ENCODE assay signal across 10 cellular contexts in genomic region chr4:3136454-3136853, GRCh38.
A peak's percentile ranks its signal among the peaks of the same experiment; 100 is the strongest.
DNase-seq lines count a peak whose midpoint lies in the region; TF ChIP-seq lines count a peak whose summit lies in the region.
"Had no signal": no experiment of that assay in that cellular context is flagged by ENCODE, and none has a peak within 500 bp of the region (broad histone marks: within the 10 kb centered on the region; RNA-seq: fewer than 3 reads in every experiment).

No MANE protein-coding gene starts in this region.

- H3K27ac Mint-ChIP-seq in endodermal cell (no peak overlapping the region), progenitor cell of endocrine pancreas (no peak overlapping the region)
- no peak overlapping the region for H3K27ac Mint-ChIP-seq in activated CD4-positive, alpha-beta memory T cell treated with anti-CD3 and anti-CD28 coated beads, Interleukin-2, amount 10 ng/mL, durations not matched to agents 7 days and 5 days
- H3K27ac Mint-ChIP-seq: activated CD4-positive, alpha-beta T cell treated with anti-CD3 and anti-CD28 coated beads, Interleukin-2, amount 10 ng/mL, durations not matched to agents 24 days and 14 days had no signal

- peak; percentile 37 for DNase-seq in ELR (ENCODE audit: low read depth)
- DNase-seq in NAMALWA (ENCODE audit: low spot score), result peak; percentile 26
- no peak for DNase-seq in endodermal cell
- no peak for DNase-seq in progenitor cell of endocrine pancreas (ENCODE audit: low spot score, unreplicated experiment)
- DNase-seq in putamen (ENCODE audit: low spot score), result no peak
- DNase-seq in activated CD4-positive, alpha-beta memory T cell treated with anti-CD3 and anti-CD28 coated beads, Interleukin-2, amount 10 ng/mL, durations not matched to agents 7 days and 5 days, result no peak
- DNase-seq in medulla oblongata (ENCODE audit: extremely low spot score), result no peak
- DNase-seq: activated CD4-positive, alpha-beta T cell treated with anti-CD3 and anti-CD28 coated beads, Interleukin-2, amount 10 ng/mL, durations not matched to agents 24 days and 14 days; activated naive CD4-positive, alpha-beta T cell treated with anti-CD3 and anti-CD28 coated beads, Interleukin-2, amount 50 U/mL, for 16 hours; effector memory CD4-positive, alpha-beta T cell had no signal

- no CpG with 5 or more reads among the region's 2 CpGs for WGBS in endodermal cell (ENCODE audit: insufficient coverage in 1 of 2, insufficient read length in 1 of 2), 2 experiments

- H3K27me3 Mint-ChIP-seq in endodermal cell (ENCODE audit: insufficient read depth), result no peaks in the 10 kb centered on the region
- no peaks in the 10 kb centered on the region for H3K27me3 Mint-ChIP-seq in progenitor cell of endocrine pancreas
- H3K27me3 Mint-ChIP-seq in activated CD4-positive, alpha-beta memory T cell treated with anti-CD3 and anti-CD28 coated beads, Interleukin-2, amount 10 ng/mL, durations not matched to agents 7 days and 5 days, result no peaks in the 10 kb centered on the region
- H3K27me3 Mint-ChIP-seq: activated CD4-positive, alpha-beta T cell treated with anti-CD3 and anti-CD28 coated beads, Interleukin-2, amount 10 ng/mL, durations not matched to agents 24 days and 14 days had no signal

- H3K27ac ChIP-seq in endodermal cell (ENCODE audit: low read depth, low read length), result no peak overlapping the region

- no peaks in the 10 kb centered on the region for H3K4me1 ChIP-seq in endodermal cell (ENCODE audit: control insufficient read depth, insufficient read depth, low read length)

- no peaks in the 10 kb centered on the region for H3K27me3 ChIP-seq in endodermal cell (ENCODE audit: control insufficient read depth, insufficient read depth, low read length, poor library complexity, severe bottlenecking)

- H3K36me3 Mint-ChIP-seq in endodermal cell (ENCODE audit: low read depth) (peaks cover 78% of the 10 kb centered on the region), progenitor cell of endocrine pancreas (ENCODE audit: insufficient read depth) (peaks cover 28% of the 10 kb centered on the region)
- peaks cover 55% of the 10 kb centered on the region for H3K36me3 Mint-ChIP-seq in activated CD4-positive, alpha-beta memory T cell treated with anti-CD3 and anti-CD28 coated beads, Interleukin-2, amount 10 ng/mL, durations not matched to agents 7 days and 5 days (ENCODE audit: low read depth)

- CTCF ChIA-PET in activated CD4-positive, alpha-beta memory T cell treated with anti-CD3 and anti-CD28 coated beads, Interleukin-2, amount 10 ng/mL, durations not matched to agents 7 days and 5 days (lab: Charles Lee), result interaction anchor here (0.6 to 3.7 kb wide), 7 partner anchors 9 to 162 kb away, joined by 3 to 30 read pairs (median 3); no protein-coding TSS in a partner anchor

- H3K4me3 Mint-ChIP-seq in endodermal cell (no peak overlapping the region), progenitor cell of endocrine pancreas (ENCODE audit: low read depth) (no peak overlapping the region)
- no peak overlapping the region for H3K4me3 Mint-ChIP-seq in activated CD4-positive, alpha-beta memory T cell treated with anti-CD3 and anti-CD28 coated beads, Interleukin-2, amount 10 ng/mL, durations not matched to agents 7 days and 5 days
- H3K4me3 Mint-ChIP-seq: activated CD4-positive, alpha-beta T cell treated with anti-CD3 and anti-CD28 coated beads, Interleukin-2, amount 10 ng/mL, durations not matched to agents 24 days and 14 days had no signal

- no peak overlapping the region for H3K9ac ChIP-seq in endodermal cell (ENCODE audit: extremely low read depth, low read length, poor library complexity, severe bottlenecking)

- no peaks in the 10 kb centered on the region for H3K9me3 Mint-ChIP-seq in endodermal cell
- no peaks in the 10 kb centered on the region for H3K9me3 Mint-ChIP-seq in progenitor cell of endocrine pancreas (ENCODE audit: low read depth)
- no peaks in the 10 kb centered on the region for H3K9me3 Mint-ChIP-seq in activated CD4-positive, alpha-beta memory T cell treated with anti-CD3 and anti-CD28 coated beads, Interleukin-2, amount 10 ng/mL, durations not matched to agents 7 days and 5 days
- H3K9me3 Mint-ChIP-seq: activated CD4-positive, alpha-beta T cell treated with anti-CD3 and anti-CD28 coated beads, Interleukin-2, amount 10 ng/mL, durations not matched to agents 24 days and 14 days had no signal

- H3K9me3 ChIP-seq in endodermal cell (ENCODE audit: control insufficient read depth, low read length), result no peaks in the 10 kb centered on the region

- H3K36me3 ChIP-seq in endodermal cell (ENCODE audit: control insufficient read depth, insufficient read depth, low read length), result peaks cover 99% of the 10 kb centered on the region

- H3K4me3 ChIP-seq in endodermal cell (ENCODE audit: low read length), result no peak overlapping the region

- POLR2A ChIA-PET in activated CD4-positive, alpha-beta memory T cell treated with anti-CD3 and anti-CD28 coated beads, Interleukin-2, amount 10 ng/mL, durations not matched to agents 7 days and 5 days (lab: Charles Lee), result interaction anchor here (1.3 kb wide), 1 partner anchor 24 kb away, joined by 3 read pairs; no protein-coding TSS in a partner anchor

- TF ChIP-seq CTCF in endodermal cell (conservative IDR thresholded peaks at IDR 0.05), result peak; percentile 62
- peak; percentile 34 for TF ChIP-seq CTCF in progenitor cell of endocrine pancreas (IDR thresholded peaks at IDR 0.05; ENCODE audit: unreplicated experiment)

- H3K4me1 Mint-ChIP-seq in endodermal cell, result peaks cover 4% of the 10 kb centered on the region
- peaks cover 7% of the 10 kb centered on the region for H3K4me1 Mint-ChIP-seq in progenitor cell of endocrine pancreas (ENCODE audit: low read depth)
- H3K4me1 Mint-ChIP-seq in activated CD4-positive, alpha-beta memory T cell treated with anti-CD3 and anti-CD28 coated beads, Interleukin-2, amount 10 ng/mL, durations not matched to agents 7 days and 5 days, result peaks cover under 1% of the 10 kb centered on the region

Comparison
In these comparisons a context has a peak if more than half of its experiments do, and no peak if none do; other contexts are left out.
1. DNase-seq: peak in ELR (single experiment) and NAMALWA (single experiment); none in endodermal cell (single experiment), progenitor cell of endocrine pancreas (single experiment), putamen (single experiment), activated CD4-positive, alpha-beta memory T cell treated with anti-CD3 and anti-CD28 coated beads, Interleukin-2, amount 10 ng/mL, durations not matched to agents 7 days and 5 days (single experiment) and medulla oblongata (single experiment).